Comparison of ENCODE assay signal across 8 cellular contexts in the genomic region with DNA sequence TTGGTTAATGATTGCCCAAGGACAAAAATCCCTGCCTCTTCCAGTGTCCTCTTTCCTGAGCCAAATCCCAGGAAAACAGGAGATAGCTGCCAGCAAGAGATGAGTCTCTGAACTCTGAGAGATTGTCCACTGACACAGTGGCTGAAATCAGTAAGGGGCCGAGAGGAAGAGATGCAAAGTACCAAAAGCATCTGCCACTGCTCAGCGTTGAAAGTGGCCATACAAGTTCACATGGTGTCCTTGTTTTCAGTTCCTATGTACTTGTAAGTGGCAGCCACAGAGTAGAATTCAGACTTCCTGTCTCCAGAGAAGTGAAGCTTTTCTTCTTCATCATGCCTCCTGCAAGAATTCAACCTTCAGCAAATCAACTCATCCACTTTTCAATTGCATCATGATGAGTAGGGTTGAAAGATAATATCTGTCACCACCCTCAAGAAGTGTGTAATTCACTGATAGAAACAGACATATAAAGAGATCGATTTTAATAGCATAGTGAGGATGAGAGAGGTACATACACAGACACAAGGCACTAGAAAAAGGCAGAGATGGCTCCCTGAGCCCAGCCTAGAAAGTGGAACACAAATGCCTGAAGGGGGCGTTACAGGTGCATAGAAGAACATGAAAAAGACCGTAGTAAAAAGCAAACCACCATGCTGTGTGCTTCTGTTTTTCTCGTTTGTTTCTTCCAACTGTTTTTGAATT.
DNase-seq lines count a peak whose midpoint lies in the region; ATAC-seq and TF ChIP-seq lines count a peak whose summit lies in the region.

No MANE protein-coding gene starts in this region.

- H3K9me3 ChIP-seq in OCI-LY1 (ENCODE audit: low read length) = no peaks in the 10 kb centered on the region

- H3K4me1 Mint-ChIP-seq in activated T-cell treated with anti-CD3 and anti-CD28 coated beads, Interleukin-2, amount 50 U/mL, for 24 hours (ENCODE audit: low read depth) = peaks cover 75% of the 10 kb centered on the region

- peaks cover 6% of the 10 kb centered on the region for H3K4me1 ChIP-seq in OCI-LY1 (ENCODE audit: insufficient read depth, low read length, severe bottlenecking)

- H4K20me1 ChIP-seq in OCI-LY1 (ENCODE audit: insufficient read depth, low read length) = no peaks in the 10 kb centered on the region

- no peak overlapping the region for H3K9ac ChIP-seq in OCI-LY1 (ENCODE audit: low read length)

- no peak overlapping the region for H2AFZ ChIP-seq in OCI-LY1 (ENCODE audit: low read length)

- H3K36me3 Mint-ChIP-seq in activated T-cell treated with anti-CD3 and anti-CD28 coated beads, Interleukin-2, amount 50 U/mL, for 24 hours (ENCODE audit: low read depth) = peaks cover 52% of the 10 kb centered on the region

- no peaks in the 10 kb centered on the region for H3F3A ChIP-seq in OCI-LY1 (ENCODE audit: insufficient read depth, low read length)

- peak; percentile 45 for DNase-seq in DMS153 (lab: John Stamatoyannopoulos, UW)
- DNase-seq in activated T-cell treated with anti-CD3 and anti-CD28 coated beads, Interleukin-2, amount 50 U/mL, for 24 hours = peak; percentile 60
- DNase-seq in iPS-NIHi11 (ENCODE audit: low spot score) = peak; percentile 48
- peak; percentile 34 for DNase-seq in stimulated activated CD8-positive, alpha-beta memory T cell treated with anti-CD3 and anti-CD28 coated beads, Interleukin-4, amount 100 ng/mL, for 24 hours (ENCODE audit: low read depth)
- no peak for DNase-seq in NCI-H510A treated with DMSO at 0.1 percent for 48 hours (lab: John Stamatoyannopoulos, UW)

- H3K27me3 Mint-ChIP-seq in activated T-cell treated with anti-CD3 and anti-CD28 coated beads, Interleukin-2, amount 50 U/mL, for 24 hours = no peaks in the 10 kb centered on the region

- ATAC-seq in GM19351 (IDR thresholded peaks at IDR 0.05; ENCODE audit: unreplicated experiment) (peak; percentile 68), HG03378 (IDR thresholded peaks at IDR 0.05; ENCODE audit: unreplicated experiment) (peak; percentile 62)

- no peak overlapping the region for H3K4me3 ChIP-seq in OCI-LY1 (ENCODE audit: low read depth, low read length, poor library complexity, severe bottlenecking)

- H3K27me3 ChIP-seq in OCI-LY1 (ENCODE audit: insufficient read depth, low read length) = no peaks in the 10 kb centered on the region

- H3K36me3 ChIP-seq in OCI-LY1 (ENCODE audit: insufficient read depth, low read length) = no peaks in the 10 kb centered on the region

- TF ChIP-seq CTCF in OCI-LY1 (IDR thresholded peaks at IDR 0.05; ENCODE audit: low read length) = peak; percentile 63

- no peak overlapping the region for H3K27ac ChIP-seq in OCI-LY1 (ENCODE audit: low read depth, low read length, poor library complexity, severe bottlenecking)

- H3K9me2 ChIP-seq in OCI-LY1 (ENCODE audit: low read depth, low read length) = no peaks in the 10 kb centered on the region

- H3K4me2 ChIP-seq in OCI-LY1 (ENCODE audit: low read length) = no peak overlapping the region

- H3K4me3 Mint-ChIP-seq in activated T-cell treated with anti-CD3 and anti-CD28 coated beads, Interleukin-2, amount 50 U/mL, for 24 hours = peak overlapping the region; percentile 58

- peak overlapping the region; percentile 94 for H3K27ac Mint-ChIP-seq in activated T-cell treated with anti-CD3 and anti-CD28 coated beads, Interleukin-2, amount 50 U/mL, for 24 hours

- no peaks in the 10 kb centered on the region for H3K9me3 Mint-ChIP-seq in activated T-cell treated with anti-CD3 and anti-CD28 coated beads, Interleukin-2, amount 50 U/mL, for 24 hours

- H3K79me2 ChIP-seq in OCI-LY1 (ENCODE audit: insufficient read depth, low read length) = no peaks in the 10 kb centered on the region
